1 cellular context compared by ENCODE assay signal in the genomic region with DNA sequence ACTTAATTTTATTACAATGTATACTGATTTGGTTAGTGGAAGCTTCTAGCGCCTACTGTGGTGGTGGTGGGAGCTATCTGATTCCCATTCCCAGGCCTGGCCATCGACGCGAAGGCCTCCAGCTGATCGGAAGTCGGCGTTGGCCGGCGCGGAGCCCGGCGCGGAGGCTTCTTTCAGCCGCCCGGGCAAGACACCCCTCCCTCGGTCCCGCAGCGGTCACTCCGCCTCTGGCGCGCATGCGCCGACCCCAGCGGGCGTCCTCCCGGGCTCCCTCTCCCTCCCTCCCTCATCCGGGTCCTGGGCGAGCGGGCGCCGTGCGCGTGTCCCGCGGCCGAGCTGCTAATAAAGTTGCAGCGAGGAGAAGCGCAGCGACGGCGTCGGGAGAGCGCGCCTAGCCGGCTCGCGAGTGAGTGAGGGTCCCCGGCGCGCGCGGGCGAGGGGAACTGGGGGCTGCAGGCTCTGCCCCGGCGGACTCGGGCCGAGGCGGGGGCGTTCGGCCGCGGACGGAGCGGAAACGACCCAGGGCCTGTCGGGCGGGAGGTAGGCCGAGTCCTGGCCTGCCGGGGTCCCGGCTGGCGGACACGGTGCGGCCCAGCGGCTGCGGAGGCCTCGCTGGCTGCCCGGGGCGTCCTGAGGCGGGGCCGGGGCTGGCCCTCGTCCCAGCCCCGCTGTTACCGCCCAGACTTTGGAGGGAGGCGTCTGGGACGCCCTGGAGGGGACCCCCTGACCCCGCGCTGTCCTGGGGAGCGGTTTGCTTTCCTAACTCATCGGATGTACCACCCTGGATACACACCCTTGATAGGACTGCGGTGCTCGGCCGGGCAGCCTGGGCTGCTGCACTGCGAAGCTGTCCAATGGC.
TF ChIP-seq lines count a peak whose summit lies in the region.

SMAD5 (plus strand) TSS at position 289 of the 859 bp plus-strand sequence. CDS start 20,916 bp downstream, outside the sequence.

TF ChIP-seq in HepG2, 621 proteins besides CTCF, POLR2A, EP300 and RAD21 (continued from another document and continues in another):
- TF ChIP-seq TFDP1 (CRISPR knock-in tag; IDR thresholded peaks at IDR 0.05; ENCODE audit: borderline replicate concordance) (peak; percentile 90; the same call in 1 of the 2 replicates), PAWR (CRISPR knock-in tag; IDR thresholded peaks at IDR 0.05; ENCODE audit: borderline replicate concordance) (no peak; the same call in 1 of the 2 replicates), CEBPG (CRISPR knock-in tag; IDR thresholded peaks at IDR 0.05) (peak; percentile 32; the same call in 1 of the 2 replicates), ZNF710 (CRISPR knock-in tag; IDR thresholded peaks at IDR 0.05; ENCODE audit: borderline replicate concordance) (peak; percentile 57; the same call in 1 of the 2 replicates), STAT5B (CRISPR knock-in tag; IDR thresholded peaks at IDR 0.05) (0 out of 2 replicates have a peak, but pooled peaks have one; percentile 33), ATM (IDR thresholded peaks at IDR 0.05; ENCODE audit: borderline replicate concordance) (no peak), RARG (CRISPR knock-in tag; IDR thresholded peaks at IDR 0.05; ENCODE audit: low read depth) (no peak), FIP1L1 (IDR thresholded peaks at IDR 0.05; ENCODE audit: borderline replicate concordance, insufficient read depth, low read depth, low read length) (no peak), CHD4 (IDR thresholded peaks at IDR 0.05; ENCODE audit: borderline replicate concordance, low read length) (no peak), ZNF30 (CRISPR knock-in tag; IDR thresholded peaks at IDR 0.05) (0 out of 2 replicates have a peak, but pooled peaks have one; percentile 20), HOXA3 (CRISPR knock-in tag; IDR thresholded peaks at IDR 0.05) (peak; percentile 72), MAZ (IDR thresholded peaks at IDR 0.05; ENCODE audit: borderline replicate concordance, low read depth, low read length) (peak; percentile 95), MAZ (CRISPR knock-in tag; IDR thresholded peaks at IDR 0.05; ENCODE audit: low read depth) (peak; percentile 97), DMAP1 (CRISPR knock-in tag; IDR thresholded peaks at IDR 0.05) (peak; percentile 94), ZSCAN21 (CRISPR knock-in tag; IDR thresholded peaks at IDR 0.05; ENCODE audit: borderline replicate concordance) (peak; percentile 86), ESRRA (CRISPR knock-in tag; IDR thresholded peaks at IDR 0.05; ENCODE audit: low read depth) (peak; percentile 71), NFYB (CRISPR knock-in tag; IDR thresholded peaks at IDR 0.05) (peak; percentile 31; the same call in 1 of the 2 replicates), NFE2L2 (IDR thresholded peaks at IDR 0.05; ENCODE audit: low read length) (no peak), ZNF337 (CRISPR knock-in tag; IDR thresholded peaks at IDR 0.05; ENCODE audit: borderline replicate concordance, low read depth) (no peak), ZNF891 (CRISPR knock-in tag; IDR thresholded peaks at IDR 0.05) (peak; percentile 93; the same call in 1 of the 2 replicates), CBX1 (IDR thresholded peaks at IDR 0.05; ENCODE audit: low read depth) (peak; percentile 29), JUND (CRISPR knock-in tag; IDR thresholded peaks at IDR 0.05) (no peak), SMC3 (IDR thresholded peaks at IDR 0.05; ENCODE audit: low read length) (no peak), PAXIP1 (CRISPR knock-in tag; conservative IDR thresholded peaks at IDR 0.05) (peak; percentile 66), FOXP4 (CRISPR knock-in tag; IDR thresholded peaks at IDR 0.05) (peak; percentile 39), REPIN1 (CRISPR knock-in tag; IDR thresholded peaks at IDR 0.05; ENCODE audit: borderline replicate concordance, low read depth) (0 out of 2 replicates have a peak, but pooled peaks have one; percentile 66), ZNF205 (CRISPR knock-in tag; IDR thresholded peaks at IDR 0.05) (peak; percentile 87; the same call in 1 of the 2 replicates), ATAD3A (CRISPR knock-in tag; IDR thresholded peaks at IDR 0.05) (0 out of 2 replicates have a peak, but pooled peaks have one; percentile 13), ZNF879 (CRISPR knock-in tag; IDR thresholded peaks at IDR 0.05) (peak; percentile 85; the same call in 1 of the 2 replicates), HMG20A (CRISPR knock-in tag; IDR thresholded peaks at IDR 0.05; ENCODE audit: borderline replicate concordance) (no peak), ZNF335 (CRISPR knock-in tag; IDR thresholded peaks at IDR 0.05) (peak; percentile 38; the same call in 1 of the 2 replicates), TBP (CRISPR knock-in tag; IDR thresholded peaks at IDR 0.05) (no peak), ZNF224 (CRISPR knock-in tag; IDR thresholded peaks at IDR 0.05) (peak; percentile 80), ZNF737 (CRISPR knock-in tag; IDR thresholded peaks at IDR 0.05; ENCODE audit: borderline replicate concordance) (no peak), NFIB (CRISPR knock-in tag; IDR thresholded peaks at IDR 0.05; ENCODE audit: borderline replicate concordance) (no peak), ZNF562 (CRISPR knock-in tag; IDR thresholded peaks at IDR 0.05; ENCODE audit: borderline replicate concordance) (0 out of 2 replicates have a peak, but pooled peaks have one; percentile 78), ZSCAN25 (CRISPR knock-in tag; IDR thresholded peaks at IDR 0.05) (no peak; the same call in 1 of the 2 replicates), ZNF292 (CRISPR knock-in tag; IDR thresholded peaks at IDR 0.05; ENCODE audit: borderline replicate concordance, low read depth) (no peak), NONO (IDR thresholded peaks at IDR 0.05) (no peak), NONO (CRISPR knock-in tag; conservative IDR thresholded peaks at IDR 0.05) (peak; percentile 96; the same call in 1 of the 2 replicates), ZNF136 (CRISPR knock-in tag; IDR thresholded peaks at IDR 0.05; ENCODE audit: low read depth) (no peak), RXRB (CRISPR knock-in tag; IDR thresholded peaks at IDR 0.05; ENCODE audit: borderline replicate concordance) (no peak; the same call in 1 of the 2 replicates), ZNF792 (CRISPR knock-in tag; IDR thresholded peaks at IDR 0.05) (peak; percentile 76), ZNF674 (CRISPR knock-in tag; IDR thresholded peaks at IDR 0.05; ENCODE audit: low read depth) (0 out of 2 replicates have a peak, but pooled peaks have one; percentile 84), SP1 (IDR thresholded peaks at IDR 0.05) (no peak), SP1 (CRISPR knock-in tag; IDR thresholded peaks at IDR 0.05) (peak; percentile 67), ZNF768 (CRISPR knock-in tag; IDR thresholded peaks at IDR 0.05) (peak; percentile 82), YY1 (IDR thresholded peaks at IDR 0.05; ENCODE audit: insufficient read depth, insufficient replicate concordance, low read depth, low read length) (peak; percentile 81)
- TF ChIP-seq, protein P1, sequence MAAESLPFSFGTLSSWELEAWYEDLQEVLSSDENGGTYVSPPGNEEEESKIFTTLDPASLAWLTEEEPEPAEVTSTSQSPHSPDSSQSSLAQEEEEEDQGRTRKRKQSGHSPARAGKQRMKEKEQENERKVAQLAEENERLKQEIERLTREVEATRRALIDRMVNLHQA (CRISPR knock-in tag; IDR thresholded peaks at IDR 0.05): no peak
- TF ChIP-seq, protein P2, sequence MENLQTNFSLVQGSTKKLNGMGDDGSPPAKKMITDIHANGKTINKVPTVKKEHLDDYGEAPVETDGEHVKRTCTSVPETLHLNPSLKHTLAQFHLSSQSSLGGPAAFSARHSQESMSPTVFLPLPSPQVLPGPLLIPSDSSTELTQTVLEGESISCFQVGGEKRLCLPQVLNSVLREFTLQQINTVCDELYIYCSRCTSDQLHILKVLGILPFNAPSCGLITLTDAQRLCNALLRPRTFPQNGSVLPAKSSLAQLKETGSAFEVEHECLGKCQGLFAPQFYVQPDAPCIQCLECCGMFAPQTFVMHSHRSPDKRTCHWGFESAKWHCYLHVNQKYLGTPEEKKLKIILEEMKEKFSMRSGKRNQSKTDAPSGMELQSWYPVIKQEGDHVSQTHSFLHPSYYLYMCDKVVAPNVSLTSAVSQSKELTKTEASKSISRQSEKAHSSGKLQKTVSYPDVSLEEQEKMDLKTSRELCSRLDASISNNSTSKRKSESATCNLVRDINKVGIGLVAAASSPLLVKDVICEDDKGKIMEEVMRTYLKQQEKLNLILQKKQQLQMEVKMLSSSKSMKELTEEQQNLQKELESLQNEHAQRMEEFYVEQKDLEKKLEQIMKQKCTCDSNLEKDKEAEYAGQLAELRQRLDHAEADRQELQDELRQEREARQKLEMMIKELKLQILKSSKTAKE (CRISPR knock-in tag; IDR thresholded peaks at IDR 0.05; ENCODE audit: borderline replicate concordance): peak; percentile 74; the same call in 1 of the 2 replicates
- TF ChIP-seq, protein P3, sequence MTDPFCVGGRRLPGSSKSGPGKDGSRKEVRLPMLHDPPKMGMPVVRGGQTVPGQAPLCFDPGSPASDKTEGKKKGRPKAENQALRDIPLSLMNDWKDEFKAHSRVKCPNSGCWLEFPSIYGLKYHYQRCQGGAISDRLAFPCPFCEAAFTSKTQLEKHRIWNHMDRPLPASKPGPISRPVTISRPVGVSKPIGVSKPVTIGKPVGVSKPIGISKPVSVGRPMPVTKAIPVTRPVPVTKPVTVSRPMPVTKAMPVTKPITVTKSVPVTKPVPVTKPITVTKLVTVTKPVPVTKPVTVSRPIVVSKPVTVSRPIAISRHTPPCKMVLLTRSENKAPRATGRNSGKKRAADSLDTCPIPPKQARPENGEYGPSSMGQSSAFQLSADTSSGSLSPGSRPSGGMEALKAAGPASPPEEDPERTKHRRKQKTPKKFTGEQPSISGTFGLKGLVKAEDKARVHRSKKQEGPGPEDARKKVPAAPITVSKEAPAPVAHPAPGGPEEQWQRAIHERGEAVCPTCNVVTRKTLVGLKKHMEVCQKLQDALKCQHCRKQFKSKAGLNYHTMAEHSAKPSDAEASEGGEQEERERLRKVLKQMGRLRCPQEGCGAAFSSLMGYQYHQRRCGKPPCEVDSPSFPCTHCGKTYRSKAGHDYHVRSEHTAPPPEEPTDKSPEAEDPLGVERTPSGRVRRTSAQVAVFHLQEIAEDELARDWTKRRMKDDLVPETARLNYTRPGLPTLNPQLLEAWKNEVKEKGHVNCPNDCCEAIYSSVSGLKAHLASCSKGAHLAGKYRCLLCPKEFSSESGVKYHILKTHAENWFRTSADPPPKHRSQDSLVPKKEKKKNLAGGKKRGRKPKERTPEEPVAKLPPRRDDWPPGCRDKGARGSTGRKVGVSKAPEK (CRISPR knock-in tag; IDR thresholded peaks at IDR 0.05; ENCODE audit: borderline replicate concordance): no peak
